In the genomic region with DNA sequence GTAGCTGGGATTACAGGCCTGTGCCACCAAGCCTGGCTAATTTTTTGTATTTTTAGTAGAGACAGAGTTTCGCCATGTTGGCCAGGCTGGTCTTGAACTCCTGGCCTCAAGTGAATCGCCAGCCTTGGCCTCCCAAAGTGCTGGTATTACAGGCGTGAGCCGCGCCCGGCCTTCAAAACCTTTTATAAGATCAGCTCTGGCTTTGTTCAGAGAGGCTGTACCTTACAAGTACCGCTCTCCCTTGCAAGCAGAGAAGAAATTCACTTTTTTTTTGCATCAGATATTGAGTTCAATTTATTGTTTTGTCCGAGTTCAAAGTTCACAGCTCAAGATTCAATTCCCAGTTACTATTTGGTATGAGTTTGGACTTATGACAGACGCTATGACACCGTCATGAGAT, we compare ENCODE assay signal across 10 cellular contexts. TPM values are rescaled to one million over a fixed set of nuclear protein-coding genes. Genes with fewer than 3 reads are reported as not detected.
DNase-seq lines count a peak whose midpoint lies in the region; ATAC-seq and TF ChIP-seq lines count a peak whose summit lies in the region.
"Had no signal": no experiment of that assay in that cellular context is flagged by ENCODE, and none has a peak within 500 bp of the region (broad histone marks: within the 10 kb centered on the region; RNA-seq: fewer than 3 reads in every experiment).

No MANE protein-coding gene starts in this region.

- peaks cover 35% of the 10 kb centered on the region for H3K27me3 Mint-ChIP-seq in activated CD4-positive, alpha-beta T cell treated with anti-CD3 and anti-CD28 coated beads, Interleukin-2, amount 10 ng/mL, durations not matched to agents 24 days and 14 days

- in situ Hi-C loops in gastrocnemius medialis (cut with MboI; ENCODE audit: low sequenced_read_pairs in 4 of 4), result no loop called here

- H4K20me1 ChIP-seq in PC-9 (ENCODE audit: insufficient read depth) (no peaks in the 10 kb centered on the region), hepatocyte (ENCODE audit: insufficient read depth, poor library complexity, severe bottlenecking) (peaks cover 1% of the 10 kb centered on the region)

- intact Hi-C loops in activated CD4-positive, alpha-beta T cell treated with anti-CD3 and anti-CD28 coated beads, Interleukin-2, amount 10 ng/mL, durations not matched to agents 24 days and 14 days (cut with micrococcal nuclease), result loop anchor here (2.0 to 10.0 kb wide), 2 partner anchors 25 to 535 kb away; a partner anchor contains a TSS
- intact Hi-C loops in PC-9 (cut with micrococcal nuclease; ENCODE audit: unreplicated experiment) (loop anchor here (5.0 kb wide), 1 partner anchor 153 kb away; no protein-coding TSS in a partner anchor), gastrocnemius medialis (cut with DNase I; ENCODE audit: low total_unique reads) (loop anchor here (5.0 to 10.0 kb wide), 5 partner anchors 255 to 1307 kb away; a partner anchor contains a TSS)

- H3K36me3 ChIP-seq in PC-9 (ENCODE audit: low read depth) (no peaks in the 10 kb centered on the region), hepatocyte (replicated peaks; ENCODE audit: insufficient read depth, low read depth) (no peaks in the 10 kb centered on the region), gastrocnemius medialis (no peaks in the 10 kb centered on the region)
- H3K36me3 ChIP-seq: colonic mucosa, neutrophil had no signal

- BruUV-seq in PC-9 (replicated peaks; lab: Mats Ljungman, UMichigan), result no TSS peak

- 99% methylated on average over 10 of the region's 10 CpGs for WGBS in hepatocyte (ENCODE audit: low lambda C conversion rate, missing lambda C conversion rate)

- POLR2A ChIA-PET in PC-9 (lab: Charles Lee; ENCODE audit: unreplicated experiment), result no interaction called here

- H3K4me2 ChIP-seq in PC-9 (peak overlapping the region; percentile 99; the same call in 1 of the 2 replicates), hepatocyte (peak overlapping the region; percentile 94)

- H3K4me3 ChIP-seq in PC-9, result no peak overlapping the region
- H3K4me3 ChIP-seq in hepatocyte, result no peak overlapping the region
- H3K4me3 ChIP-seq in gastrocnemius medialis, result peak overlapping the region in 3 of 4 donors; percentile 68 to 86 (median 80)

- H3F3A ChIP-seq in PC-9 (ENCODE audit: insufficient read depth, low read depth), result peaks cover 13% of the 10 kb centered on the region

- no peak for TF ChIP-seq POLR2A in gastrocnemius medialis (IDR thresholded peaks at IDR 0.05)

- TF ChIP-seq CTCF in PC-9 (conservative IDR thresholded peaks at IDR 0.05), result no peak
- no peak for TF ChIP-seq CTCF in hepatocyte (IDR thresholded peaks at IDR 0.05; ENCODE audit: poor library complexity)
- no peak for TF ChIP-seq CTCF in gastrocnemius medialis (IDR thresholded peaks at IDR 0.05 in 4 of 5, conservative IDR thresholded peaks at IDR 0.05 in 1 of 5)

- no peak for DNase-seq in activated CD4-positive, alpha-beta T cell treated with anti-CD3 and anti-CD28 coated beads, Interleukin-2, amount 10 ng/mL, durations not matched to agents 24 days and 14 days
- no peak for DNase-seq in activated CD4-positive, alpha-beta T cell treated with anti-CD3 and anti-CD28 coated beads, Interleukin-2, amount 50 U/mL, for 4 hours
- no peak for DNase-seq in PC-9
- DNase-seq in hepatocyte (ENCODE audit: low spot score), result no peak
- no peak for DNase-seq in gastrocnemius medialis
- DNase-seq in activated CD4-positive, CD25-positive, alpha-beta regulatory T cell (lab: John Stamatoyannopoulos, UW), result no peak
- DNase-seq in D341Med (ENCODE audit: low spot score), result no peak
- no peak for DNase-seq in cerebellar cortex (ENCODE audit: low spot score)

- H3K9me3 ChIP-seq in PC-9 (ENCODE audit: insufficient read depth, low read depth) (no peaks in the 10 kb centered on the region), hepatocyte (ENCODE audit: low read depth) (no peaks in the 10 kb centered on the region), gastrocnemius medialis (no peaks in the 10 kb centered on the region)
- H3K9me3 ChIP-seq: colonic mucosa, neutrophil had no signal

- H3K9me2 ChIP-seq in PC-9 (ENCODE audit: insufficient read depth), result no peaks in the 10 kb centered on the region
- no peaks in the 10 kb centered on the region for H3K9me2 ChIP-seq in hepatocyte (replicated peaks; ENCODE audit: insufficient read depth)

- no peak overlapping the region for H3K27ac Mint-ChIP-seq in activated CD4-positive, alpha-beta T cell treated with anti-CD3 and anti-CD28 coated beads, Interleukin-2, amount 10 ng/mL, durations not matched to agents 24 days and 14 days

- H3K4me1 ChIP-seq in PC-9 (replicated peaks; ENCODE audit: insufficient read depth) (peaks cover 5% of the 10 kb centered on the region; the same call in 1 of the 2 replicates), hepatocyte (ENCODE audit: insufficient read depth) (peaks cover 11% of the 10 kb centered on the region), gastrocnemius medialis (peaks cover 4 to 11% of the 10 kb centered on the region in 2 donors)

- H3K79me2 ChIP-seq in PC-9 (ENCODE audit: low read depth) (no peaks in the 10 kb centered on the region), hepatocyte (peaks cover 28% of the 10 kb centered on the region)

- peaks cover 30% of the 10 kb centered on the region for H3K4me1 Mint-ChIP-seq in activated CD4-positive, alpha-beta T cell treated with anti-CD3 and anti-CD28 coated beads, Interleukin-2, amount 10 ng/mL, durations not matched to agents 24 days and 14 days

- H3K36me3 Mint-ChIP-seq in activated CD4-positive, alpha-beta T cell treated with anti-CD3 and anti-CD28 coated beads, Interleukin-2, amount 10 ng/mL, durations not matched to agents 24 days and 14 days (ENCODE audit: low read depth), result no peaks in the 10 kb centered on the region

- no peak overlapping the region for H3K27ac ChIP-seq in PC-9
- peak overlapping the region; percentile 31 for H3K27ac ChIP-seq in hepatocyte
- peak overlapping the region in 2 of 4 donors; percentile 82 to 84 for H3K27ac ChIP-seq in gastrocnemius medialis
- H3K27ac ChIP-seq: neutrophil had no signal

- H3K27me3 ChIP-seq in PC-9 (ENCODE audit: insufficient read depth, low read depth), result no peaks in the 10 kb centered on the region
- H3K27me3 ChIP-seq in hepatocyte, result no peaks in the 10 kb centered on the region
- H3K27me3 ChIP-seq in gastrocnemius medialis, result no peaks in the 10 kb centered on the region

- H3K4me3 Mint-ChIP-seq in activated CD4-positive, alpha-beta T cell treated with anti-CD3 and anti-CD28 coated beads, Interleukin-2, amount 10 ng/mL, durations not matched to agents 24 days and 14 days, result peak overlapping the region; percentile 91

- H3K9me3 Mint-ChIP-seq in activated CD4-positive, alpha-beta T cell treated with anti-CD3 and anti-CD28 coated beads, Interleukin-2, amount 10 ng/mL, durations not matched to agents 24 days and 14 days, result peaks cover under 1% of the 10 kb centered on the region

- CTCF ChIA-PET in PC-9 (lab: Charles Lee), result no interaction called here

- ATAC-seq in gastrocnemius medialis, result no peak

- no peak overlapping the region for H2AFZ ChIP-seq in PC-9
- peak overlapping the region; percentile 69 for H2AFZ ChIP-seq in hepatocyte

RNA-seq across cellular contexts. Expression of a gene that starts 1.9 kb away (rescaled TPM):
- 0.84 and 1.0 TPM in 2 replicates for total RNA-seq in activated CD4-positive, alpha-beta T cell treated with anti-CD3 and anti-CD28 coated beads, Interleukin-2, amount 10 ng/mL, durations not matched to agents 24 days and 14 days
- 2.6 and 2.9 TPM in 2 replicates for total RNA-seq in PC-9 (2021)
- total RNA-seq in hepatocyte, result 10.3 and 11.9 TPM in 2 replicates
- polyA plus RNA-seq in hepatocyte, result 4.7 and 5.2 TPM in 2 replicates
- 10 to 100 TPM; 42.3 to 56.6 (median 46.3) TPM for total RNA-seq in gastrocnemius medialis

Comparison
In these comparisons a context has a peak if more than half of its experiments do, and no peak if none do; other contexts are left out.
1. H3K4me3 ChIP-seq: peak in gastrocnemius medialis (3 of 4); none in PC-9 (single experiment) and hepatocyte (single experiment).